Comparison of ENCODE assay signal across 8 cellular contexts in genomic region chr10:91190876-91191580, GRCh38. TPM values are rescaled to one million over a fixed set of nuclear protein-coding genes. Genes with fewer than 3 reads are reported as not detected.
DNase-seq lines count a peak whose midpoint lies in the region; ATAC-seq and TF ChIP-seq lines count a peak whose summit lies in the region.

No MANE protein-coding gene starts in this region.

- intact Hi-C loops in mucosa of descending colon (cut with DNase I, micrococcal nuclease), result no loop called here

- CTCF ChIA-PET in activated CD4-positive, alpha-beta T cell treated with anti-CD3 and anti-CD28 coated beads, Interleukin-2, amount 10 ng/mL, durations not matched to agents 7 days and 5 days (lab: Charles Lee), result interaction anchor here (0.8 to 1.0 kb wide), 2 partner anchors 10 to 24 kb away, joined by 3 read pairs; no protein-coding TSS in a partner anchor

- peak overlapping the region; percentile 34 to 82 for H3K27ac ChIP-seq in coronary artery
- peak overlapping the region; percentile 84 for H3K27ac ChIP-seq in substantia nigra (ENCODE audit: low read depth, low read length, poor library complexity, severe bottlenecking)

- H3K9me3 Mint-ChIP-seq in activated CD4-positive, alpha-beta T cell treated with anti-CD3 and anti-CD28 coated beads, Interleukin-2, amount 10 ng/mL, durations not matched to agents 7 days and 5 days, result peaks cover 9% of the 10 kb centered on the region
- H3K9me3 Mint-ChIP-seq in nephron progenitor cell, result peaks cover 4% of the 10 kb centered on the region

- H3K4me1 Mint-ChIP-seq in activated CD4-positive, alpha-beta T cell treated with anti-CD3 and anti-CD28 coated beads, Interleukin-2, amount 10 ng/mL, durations not matched to agents 7 days and 5 days, result peaks cover 40% of the 10 kb centered on the region
- H3K4me1 Mint-ChIP-seq in nephron progenitor cell, result no peaks in the 10 kb centered on the region

- no peaks in the 10 kb centered on the region for H3K4me1 ChIP-seq in mucosa of descending colon (ENCODE audit: low read depth)

- peak; percentile 72 for ATAC-seq in HG03103 (IDR thresholded peaks at IDR 0.05; ENCODE audit: low read depth, unreplicated experiment)
- no peak for ATAC-seq in mucosa of descending colon

- peaks cover 37% of the 10 kb centered on the region for H3K36me3 Mint-ChIP-seq in activated CD4-positive, alpha-beta T cell treated with anti-CD3 and anti-CD28 coated beads, Interleukin-2, amount 10 ng/mL, durations not matched to agents 7 days and 5 days (ENCODE audit: low read depth)
- H3K36me3 Mint-ChIP-seq in nephron progenitor cell (ENCODE audit: low read depth), result no peaks in the 10 kb centered on the region

- H3K9me3 ChIP-seq in mucosa of descending colon, result no peaks in the 10 kb centered on the region

- POLR2A ChIA-PET in activated CD4-positive, alpha-beta T cell treated with anti-CD3 and anti-CD28 coated beads, Interleukin-2, amount 10 ng/mL, durations not matched to agents 7 days and 5 days (lab: Charles Lee), result no interaction called here

- TF ChIP-seq CTCF in coronary artery (IDR thresholded peaks at IDR 0.05) (no peak), nephron progenitor cell (IDR thresholded peaks at IDR 0.05) (no peak), mucosa of descending colon (IDR thresholded peaks at IDR 0.05) (no peak)

- no peak for DNase-seq in activated CD4-positive, alpha-beta T cell treated with anti-CD3 and anti-CD28 coated beads, Interleukin-2, amount 10 ng/mL, durations not matched to agents 7 days and 5 days
- no peak for DNase-seq in activated CD4-positive, alpha-beta T cell treated with anti-CD3 and anti-CD28 coated beads for 48 hours
- no peak for DNase-seq in coronary artery (ENCODE audit: low spot score)
- DNase-seq in substantia nigra (lab: John Stamatoyannopoulos, UW), result peak in 9 of 49 donors; percentile 5 to 66 (median 11)
- no peak for DNase-seq in nephron progenitor cell
- DNase-seq in mucosa of descending colon, result no peak
- DNase-seq in SW480 (ENCODE audit: low spot score), result no peak

- H3K27ac Mint-ChIP-seq in activated CD4-positive, alpha-beta T cell treated with anti-CD3 and anti-CD28 coated beads, Interleukin-2, amount 10 ng/mL, durations not matched to agents 7 days and 5 days, result peak overlapping the region; percentile 2
- no peak overlapping the region for H3K27ac Mint-ChIP-seq in nephron progenitor cell

- no peaks in the 10 kb centered on the region for H3K36me3 ChIP-seq in mucosa of descending colon (ENCODE audit: low read depth)

- no peaks in the 10 kb centered on the region for H3K27me3 Mint-ChIP-seq in activated CD4-positive, alpha-beta T cell treated with anti-CD3 and anti-CD28 coated beads, Interleukin-2, amount 10 ng/mL, durations not matched to agents 7 days and 5 days
- H3K27me3 Mint-ChIP-seq in nephron progenitor cell (ENCODE audit: low read depth, poor library complexity), result no peaks in the 10 kb centered on the region

- H3K4me3 Mint-ChIP-seq in activated CD4-positive, alpha-beta T cell treated with anti-CD3 and anti-CD28 coated beads, Interleukin-2, amount 10 ng/mL, durations not matched to agents 7 days and 5 days, result no peak overlapping the region
- no peak overlapping the region for H3K4me3 Mint-ChIP-seq in nephron progenitor cell

- no peak overlapping the region for H3K4me3 ChIP-seq in coronary artery
- H3K4me3 ChIP-seq in mucosa of descending colon, result no peak overlapping the region

RNA-seq across cellular contexts. Expression of gene PCGF5, which starts 29.4 kb away (rescaled TPM):
- 10 to 100 TPM; 49.3 to 62.0 TPM for total RNA-seq in activated CD4-positive, alpha-beta T cell treated with anti-CD3 and anti-CD28 coated beads, Interleukin-2, amount 10 ng/mL, durations not matched to agents 7 days and 5 days
- total RNA-seq in mucosa of descending colon, result 10 to 100 TPM; 65.0 to 76.1 (median 65.8) TPM
